Comparison of ENCODE assay signal across 9 cellular contexts in the genomic region with DNA sequence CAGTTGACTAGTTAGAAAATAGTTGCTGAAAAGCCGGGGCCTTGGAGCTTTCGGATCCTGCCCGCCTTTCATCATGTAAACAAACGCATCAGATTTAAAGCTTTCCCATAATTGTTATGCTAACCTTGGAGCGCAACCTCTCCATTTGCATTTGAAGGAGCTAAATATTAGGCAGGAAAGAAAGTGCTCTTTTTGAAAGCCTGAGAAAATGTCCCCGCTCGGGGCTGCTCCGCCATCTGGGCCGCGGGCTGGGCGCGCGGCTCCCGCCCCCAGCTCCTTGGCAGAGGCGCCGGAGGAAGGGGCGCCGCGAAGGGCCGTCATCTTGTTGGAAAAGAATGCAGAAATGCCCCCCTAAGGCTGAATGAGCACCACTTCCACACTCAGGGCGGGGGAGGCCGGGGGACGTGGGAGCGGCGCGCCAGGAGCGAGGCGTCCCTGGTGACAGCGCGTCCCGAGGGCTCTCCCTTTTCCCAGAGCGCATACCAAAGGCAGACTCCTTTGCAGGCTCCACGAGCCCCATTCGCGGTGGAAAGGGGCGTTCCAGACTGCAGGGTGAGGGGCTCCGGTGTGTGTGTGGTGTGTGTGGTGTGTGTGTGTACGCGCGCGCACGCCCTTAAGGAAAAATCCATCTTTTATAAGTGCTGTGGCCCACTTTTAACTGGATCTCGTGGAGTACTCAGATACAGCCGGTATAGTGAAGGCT.
DNase-seq lines count a peak whose midpoint lies in the region; ATAC-seq and TF ChIP-seq lines count a peak whose summit lies in the region.
"Had no signal": no experiment of that assay in that cellular context is flagged by ENCODE, and none has a peak within 500 bp of the region (broad histone marks: within the 10 kb centered on the region; RNA-seq: fewer than 3 reads in every experiment).

No MANE protein-coding gene starts in this region.

- peaks cover 5% of the 10 kb centered on the region for H3K4me1 Mint-ChIP-seq in glutamatergic neuron (ENCODE audit: low read depth, unreplicated experiment)
- peaks cover 18% of the 10 kb centered on the region for H3K4me1 Mint-ChIP-seq in osteocyte (ENCODE audit: unreplicated experiment)
- no peaks in the 10 kb centered on the region for H3K4me1 Mint-ChIP-seq in activated T-helper 2 cell treated with anti-CD3 and anti-CD28 coated beads, Interferon-gamma antibody, Interleukin-2, Interleukin-4, amounts not matched to agents 10 μg/mL and 5 μg/mL and 100 μg/mL, durations not matched to agents 14 hours and 24 hours and 36 hours (ENCODE audit: low read depth)

- DNase-seq in AG08395 (ENCODE audit: low spot score) (peak; percentile 34), glutamatergic neuron (peak; percentile 42), osteocyte (ENCODE audit: extremely low spot score, unreplicated experiment) (no peak), NCI-H187 (lab: John Stamatoyannopoulos, UW) (no peak)
- no peak for DNase-seq in activated T-helper 2 cell treated with anti-CD3 and anti-CD28 coated beads, Interferon-gamma antibody, Interleukin-2, Interleukin-4, amounts not matched to agents 10 μg/mL and 5 μg/mL and 100 μg/mL, durations not matched to agents 14 hours and 24 hours and 36 hours (ENCODE audit: low spot score)
- DNase-seq: foreskin melanocyte had no signal

- H3K4me3 Mint-ChIP-seq in glutamatergic neuron (ENCODE audit: unreplicated experiment) = peak overlapping the region; percentile 82
- peak overlapping the region; percentile 76 for H3K4me3 Mint-ChIP-seq in osteocyte (ENCODE audit: unreplicated experiment)
- H3K4me3 Mint-ChIP-seq in activated T-helper 2 cell treated with anti-CD3 and anti-CD28 coated beads, Interferon-gamma antibody, Interleukin-2, Interleukin-4, amounts not matched to agents 10 μg/mL and 5 μg/mL and 100 μg/mL, durations not matched to agents 14 hours and 24 hours and 36 hours (ENCODE audit: low read depth) = no peak overlapping the region

- H3K9me3 Mint-ChIP-seq in glutamatergic neuron (ENCODE audit: unreplicated experiment) = no peaks in the 10 kb centered on the region
- H3K9me3 Mint-ChIP-seq in osteocyte (ENCODE audit: unreplicated experiment) = no peaks in the 10 kb centered on the region
- no peaks in the 10 kb centered on the region for H3K9me3 Mint-ChIP-seq in activated T-helper 2 cell treated with anti-CD3 and anti-CD28 coated beads, Interferon-gamma antibody, Interleukin-2, Interleukin-4, amounts not matched to agents 10 μg/mL and 5 μg/mL and 100 μg/mL, durations not matched to agents 14 hours and 24 hours and 36 hours

- TF ChIP-seq CTCF in glutamatergic neuron (IDR thresholded peaks at IDR 0.05; ENCODE audit: partially characterized antibody, unreplicated experiment) = no peak
- TF ChIP-seq CTCF in osteocyte (IDR thresholded peaks at IDR 0.05) = no peak

- H3K27ac Mint-ChIP-seq in glutamatergic neuron (ENCODE audit: unreplicated experiment) (no peak overlapping the region), osteocyte (ENCODE audit: unreplicated experiment) (peak overlapping the region; percentile 3)
- no peak overlapping the region for H3K27ac Mint-ChIP-seq in activated T-helper 2 cell treated with anti-CD3 and anti-CD28 coated beads, Interferon-gamma antibody, Interleukin-2, Interleukin-4, amounts not matched to agents 10 μg/mL and 5 μg/mL and 100 μg/mL, durations not matched to agents 14 hours and 24 hours and 36 hours

- intact Hi-C loops in activated T-helper 2 cell treated with anti-CD3 and anti-CD28 coated beads, Interferon-gamma antibody, Interleukin-2, Interleukin-4, amounts not matched to agents 10 μg/mL and 5 μg/mL and 100 μg/mL, durations not matched to agents 14 hours and 24 hours and 36 hours (cut with micrococcal nuclease) = no loop called here

- peak; percentile 90 for ATAC-seq in SK-N-SH treated with all-trans-retinoic acid at 6 μM for 48 hours
- ATAC-seq in GM18868 (IDR thresholded peaks at IDR 0.05; ENCODE audit: unreplicated experiment) = no peak
- no peak for ATAC-seq in HG03196 (IDR thresholded peaks at IDR 0.05; ENCODE audit: unreplicated experiment)

- H3K36me3 Mint-ChIP-seq in glutamatergic neuron (ENCODE audit: unreplicated experiment) (no peaks in the 10 kb centered on the region), osteocyte (ENCODE audit: unreplicated experiment) (no peaks in the 10 kb centered on the region)
- H3K36me3 Mint-ChIP-seq in activated T-helper 2 cell treated with anti-CD3 and anti-CD28 coated beads, Interferon-gamma antibody, Interleukin-2, Interleukin-4, amounts not matched to agents 10 μg/mL and 5 μg/mL and 100 μg/mL, durations not matched to agents 14 hours and 24 hours and 36 hours (ENCODE audit: low read depth) = no peaks in the 10 kb centered on the region

- H3K27me3 Mint-ChIP-seq in glutamatergic neuron (ENCODE audit: unreplicated experiment) (no peaks in the 10 kb centered on the region), osteocyte (ENCODE audit: unreplicated experiment) (peaks cover 3% of the 10 kb centered on the region)
- peaks cover 15% of the 10 kb centered on the region for H3K27me3 Mint-ChIP-seq in activated T-helper 2 cell treated with anti-CD3 and anti-CD28 coated beads, Interferon-gamma antibody, Interleukin-2, Interleukin-4, amounts not matched to agents 10 μg/mL and 5 μg/mL and 100 μg/mL, durations not matched to agents 14 hours and 24 hours and 36 hours (ENCODE audit: low read depth)

TF ChIP-seq in SK-N-SH treated with all-trans-retinoic acid at 6 μM for 48 hours, 23 proteins besides CTCF, POLR2A, EP300 and RAD21:
- TF ChIP-seq ZNF565 (CRISPR knock-in tag; conservative IDR thresholded peaks at IDR 0.05; ENCODE audit: low read depth) (no peak), OSR1 (CRISPR knock-in tag; IDR thresholded peaks at IDR 0.05) (no peak), ZNF70 (CRISPR knock-in tag; IDR thresholded peaks at IDR 0.05) (no peak), ISL1 (CRISPR knock-in tag; IDR thresholded peaks at IDR 0.05) (no peak), PPARA (CRISPR knock-in tag; IDR thresholded peaks at IDR 0.05; ENCODE audit: borderline replicate concordance) (no peak), RARB (CRISPR knock-in tag; IDR thresholded peaks at IDR 0.05) (no peak), GLIS3 (CRISPR knock-in tag; IDR thresholded peaks at IDR 0.05) (no peak), SNAI2 (CRISPR knock-in tag; IDR thresholded peaks at IDR 0.05) (no peak)
- TF ChIP-seq, protein P1, sequence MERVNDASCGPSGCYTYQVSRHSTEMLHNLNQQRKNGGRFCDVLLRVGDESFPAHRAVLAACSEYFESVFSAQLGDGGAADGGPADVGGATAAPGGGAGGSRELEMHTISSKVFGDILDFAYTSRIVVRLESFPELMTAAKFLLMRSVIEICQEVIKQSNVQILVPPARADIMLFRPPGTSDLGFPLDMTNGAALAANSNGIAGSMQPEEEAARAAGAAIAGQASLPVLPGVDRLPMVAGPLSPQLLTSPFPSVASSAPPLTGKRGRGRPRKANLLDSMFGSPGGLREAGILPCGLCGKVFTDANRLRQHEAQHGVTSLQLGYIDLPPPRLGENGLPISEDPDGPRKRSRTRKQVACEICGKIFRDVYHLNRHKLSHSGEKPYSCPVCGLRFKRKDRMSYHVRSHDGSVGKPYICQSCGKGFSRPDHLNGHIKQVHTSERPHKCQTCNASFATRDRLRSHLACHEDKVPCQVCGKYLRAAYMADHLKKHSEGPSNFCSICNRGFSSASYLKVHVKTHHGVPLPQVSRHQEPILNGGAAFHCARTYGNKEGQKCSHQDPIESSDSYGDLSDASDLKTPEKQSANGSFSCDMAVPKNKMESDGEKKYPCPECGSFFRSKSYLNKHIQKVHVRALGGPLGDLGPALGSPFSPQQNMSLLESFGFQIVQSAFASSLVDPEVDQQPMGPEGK (CRISPR knock-in tag; IDR thresholded peaks at IDR 0.05; ENCODE audit: borderline replicate concordance) = no peak
- TF ChIP-seq, protein P2, sequence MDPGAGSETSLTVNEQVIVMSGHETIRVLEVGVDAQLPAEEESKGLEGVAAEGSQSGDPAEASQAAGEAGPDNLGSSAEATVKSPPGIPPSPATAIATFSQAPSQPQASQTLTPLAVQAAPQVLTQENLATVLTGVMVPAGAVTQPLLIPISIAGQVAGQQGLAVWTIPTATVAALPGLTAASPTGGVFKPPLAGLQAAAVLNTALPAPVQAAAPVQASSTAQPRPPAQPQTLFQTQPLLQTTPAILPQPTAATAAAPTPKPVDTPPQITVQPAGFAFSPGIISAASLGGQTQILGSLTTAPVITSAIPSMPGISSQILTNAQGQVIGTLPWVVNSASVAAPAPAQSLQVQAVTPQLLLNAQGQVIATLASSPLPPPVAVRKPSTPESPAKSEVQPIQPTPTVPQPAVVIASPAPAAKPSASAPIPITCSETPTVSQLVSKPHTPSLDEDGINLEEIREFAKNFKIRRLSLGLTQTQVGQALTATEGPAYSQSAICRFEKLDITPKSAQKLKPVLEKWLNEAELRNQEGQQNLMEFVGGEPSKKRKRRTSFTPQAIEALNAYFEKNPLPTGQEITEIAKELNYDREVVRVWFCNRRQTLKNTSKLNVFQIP (CRISPR knock-in tag; IDR thresholded peaks at IDR 0.05; ENCODE audit: borderline replicate concordance, low read depth) = no peak
- TF ChIP-seq, protein P3, sequence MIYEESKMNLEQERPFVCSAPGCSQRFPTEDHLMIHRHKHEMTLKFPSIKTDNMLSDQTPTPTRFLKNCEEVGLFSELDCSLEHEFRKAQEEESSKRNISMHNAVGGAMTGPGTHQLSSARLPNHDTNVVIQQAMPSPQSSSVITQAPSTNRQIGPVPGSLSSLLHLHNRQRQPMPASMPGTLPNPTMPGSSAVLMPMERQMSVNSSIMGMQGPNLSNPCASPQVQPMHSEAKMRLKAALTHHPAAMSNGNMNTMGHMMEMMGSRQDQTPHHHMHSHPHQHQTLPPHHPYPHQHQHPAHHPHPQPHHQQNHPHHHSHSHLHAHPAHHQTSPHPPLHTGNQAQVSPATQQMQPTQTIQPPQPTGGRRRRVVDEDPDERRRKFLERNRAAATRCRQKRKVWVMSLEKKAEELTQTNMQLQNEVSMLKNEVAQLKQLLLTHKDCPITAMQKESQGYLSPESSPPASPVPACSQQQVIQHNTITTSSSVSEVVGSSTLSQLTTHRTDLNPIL (CRISPR knock-in tag; IDR thresholded peaks at IDR 0.05; ENCODE audit: low read depth) = no peak

Comparison
In these comparisons a context has a peak if more than half of its experiments do, and no peak if none do; other contexts are left out.
1. DNase-seq: peak in AG08395 (single experiment) and glutamatergic neuron (single experiment); none in osteocyte (single experiment), NCI-H187 (0 of 2) and activated T-helper 2 cell treated with anti-CD3 and anti-CD28 coated beads, Interferon-gamma antibody, Interleukin-2, Interleukin-4, amounts not matched to agents 10 μg/mL and 5 μg/mL and 100 μg/mL, durations not matched to agents 14 hours and 24 hours and 36 hours (single experiment).